1 cellular context compared by ENCODE assay signal in genomic region chr19:47323872-47324271, GRCh38.
TF ChIP-seq lines count a peak whose summit lies in the region.

No MANE protein-coding gene starts in this region.

TF ChIP-seq in H1, 55 proteins besides CTCF, POLR2A, EP300 and RAD21:
- TF ChIP-seq MAX (IDR thresholded peaks at IDR 0.05), result no peak
- no peak for TF ChIP-seq HDAC6 (IDR thresholded peaks at IDR 0.05; ENCODE audit: low read depth, low read length)
- TF ChIP-seq CTBP2 (IDR thresholded peaks at IDR 0.05; ENCODE audit: borderline replicate concordance, insufficient read depth, insufficient read length, low read length), result no peak
- no peak for TF ChIP-seq EZH2 (IDR thresholded peaks at IDR 0.05; ENCODE audit: low read depth, low read length, severe bottlenecking)
- no peak for TF ChIP-seq ASH2L (IDR thresholded peaks at IDR 0.05; ENCODE audit: low read length)
- no peak for TF ChIP-seq PHF8 (conservative IDR thresholded peaks at IDR 0.05; ENCODE audit: low read depth, low read length)
- TF ChIP-seq YY1 (IDR thresholded peaks at IDR 0.05; ENCODE audit: low read depth, low read length), result no peak
- TF ChIP-seq NANOG (IDR thresholded peaks at IDR 0.05; ENCODE audit: insufficient read depth, low read depth, low read length, poor library complexity, severe bottlenecking), result no peak
- no peak for TF ChIP-seq FOSL1 (IDR thresholded peaks at IDR 0.05; ENCODE audit: insufficient read depth, low read depth, low read length)
- TF ChIP-seq BACH1 (IDR thresholded peaks at IDR 0.05; ENCODE audit: low read length), result no peak
- no peak for TF ChIP-seq SUZ12 (IDR thresholded peaks at IDR 0.05; ENCODE audit: low read length)
- TF ChIP-seq SP2 (IDR thresholded peaks at IDR 0.05; ENCODE audit: low read length), result no peak
- TF ChIP-seq SRF (IDR thresholded peaks at IDR 0.05; ENCODE audit: low read depth, low read length), result no peak
- TF ChIP-seq EGR1 (IDR thresholded peaks at IDR 0.05; ENCODE audit: borderline replicate concordance, low read depth, low read length), result no peak
- TF ChIP-seq TBP (IDR thresholded peaks at IDR 0.05; ENCODE audit: low read depth, low read length), result no peak
- no peak for TF ChIP-seq TCF12 (IDR thresholded peaks at IDR 0.05; ENCODE audit: low read depth, low read length)
- no peak for TF ChIP-seq CEBPB (IDR thresholded peaks at IDR 0.05; ENCODE audit: low read depth, low read length)
- no peak for TF ChIP-seq POU5F1 (IDR thresholded peaks at IDR 0.05; ENCODE audit: low read depth, low read length)
- no peak for TF ChIP-seq BCL11A (IDR thresholded peaks at IDR 0.05; ENCODE audit: low read depth in 2 of 2, low read length in 2 of 2)
- no peak for TF ChIP-seq SIRT6 (IDR thresholded peaks at IDR 0.05; ENCODE audit: low read length)
TF ChIP-seq in H1: peak in this region for 0.
